9 cellular contexts compared by ENCODE assay signal in the genomic region with DNA sequence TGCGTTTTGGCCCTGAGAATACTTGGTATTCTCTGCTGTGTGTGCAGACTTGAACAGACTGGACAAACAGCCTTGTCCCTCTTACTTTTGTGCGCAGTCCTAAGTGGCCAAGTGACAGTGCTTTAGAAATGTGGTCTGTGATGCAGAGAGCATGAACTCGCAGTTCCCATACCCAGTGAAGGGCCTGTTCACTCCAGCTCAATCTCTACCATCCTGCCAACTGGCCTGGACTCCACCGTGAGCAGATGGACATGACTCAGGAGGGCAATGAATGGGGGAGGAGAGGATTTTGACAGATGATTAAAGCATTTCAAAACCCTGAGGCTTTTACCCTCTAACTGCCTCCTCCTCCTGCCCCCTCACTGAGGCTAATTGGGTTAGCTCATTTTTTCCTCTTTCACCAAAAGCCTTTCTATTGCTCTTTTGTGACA.
DNase-seq lines count a peak whose midpoint lies in the region; ATAC-seq and TF ChIP-seq lines count a peak whose summit lies in the region.
"Had no signal": no experiment of that assay in that cellular context is flagged by ENCODE, and none has a peak within 500 bp of the region (broad histone marks: within the 10 kb centered on the region; RNA-seq: fewer than 3 reads in every experiment).

No MANE protein-coding gene starts in this region.

- H3K4me1 Mint-ChIP-seq in HFFc6 (ENCODE audit: low read depth), result peaks cover 28% of the 10 kb centered on the region
- H3K4me1 Mint-ChIP-seq in stimulated activated effector memory CD8-positive, alpha-beta T cell treated with anti-CD3 and anti-CD28 coated beads, Interleukin-12 subunit alpha, Interleukin-12 subunit beta, amount 100 ng/mL, for 72 hours, result no peaks in the 10 kb centered on the region
- no peaks in the 10 kb centered on the region for H3K4me1 Mint-ChIP-seq in activated naive CD4-positive, alpha-beta T cell treated with anti-CD3 and anti-CD28 coated beads, Interleukin-2, amount 10 ng/mL, durations not matched to agents 7 days and 5 days

- peaks cover 10% of the 10 kb centered on the region for H3K27me3 Mint-ChIP-seq in HFFc6 (ENCODE audit: insufficient read depth)
- peaks cover 5% of the 10 kb centered on the region for H3K27me3 Mint-ChIP-seq in activated naive CD4-positive, alpha-beta T cell treated with anti-CD3 and anti-CD28 coated beads, Interleukin-2, amount 10 ng/mL, durations not matched to agents 7 days and 5 days

- no peaks in the 10 kb centered on the region for H3K36me3 Mint-ChIP-seq in HFFc6 (ENCODE audit: low read depth)
- no peaks in the 10 kb centered on the region for H3K36me3 Mint-ChIP-seq in stimulated activated effector memory CD8-positive, alpha-beta T cell treated with anti-CD3 and anti-CD28 coated beads, Interleukin-12 subunit alpha, Interleukin-12 subunit beta, amount 100 ng/mL, for 72 hours
- no peaks in the 10 kb centered on the region for H3K36me3 Mint-ChIP-seq in activated naive CD4-positive, alpha-beta T cell treated with anti-CD3 and anti-CD28 coated beads, Interleukin-2, amount 10 ng/mL, durations not matched to agents 7 days and 5 days

- no peaks in the 10 kb centered on the region for H3K9me3 Mint-ChIP-seq in HFFc6
- H3K9me3 Mint-ChIP-seq in stimulated activated effector memory CD8-positive, alpha-beta T cell treated with anti-CD3 and anti-CD28 coated beads, Interleukin-12 subunit alpha, Interleukin-12 subunit beta, amount 100 ng/mL, for 72 hours, result no peaks in the 10 kb centered on the region
- H3K9me3 Mint-ChIP-seq in activated naive CD4-positive, alpha-beta T cell treated with anti-CD3 and anti-CD28 coated beads, Interleukin-2, amount 10 ng/mL, durations not matched to agents 7 days and 5 days, result no peaks in the 10 kb centered on the region

- ATAC-seq in SK-N-SH treated with all-trans-retinoic acid at 6 μM for 48 hours (peak; percentile 89), GM18505 (IDR thresholded peaks at IDR 0.05; ENCODE audit: unreplicated experiment) (no peak)
- peak; percentile 76 for ATAC-seq in stimulated activated effector memory CD8-positive, alpha-beta T cell treated with anti-CD3 and anti-CD28 coated beads, Interleukin-12 subunit alpha, Interleukin-12 subunit beta, amount 100 ng/mL, for 72 hours
- ATAC-seq: HCT116 had no signal

- DNase-seq in HFFc6 (peak; percentile 33), head of caudate nucleus (peak in 41 of 42 donors; percentile 47 to 93 (median 73)), LoVo (ENCODE audit: low spot score) (no peak), GM19238 (ENCODE audit: insufficient read length, low spot score) (no peak)
- DNase-seq in stimulated activated effector memory CD8-positive, alpha-beta T cell treated with anti-CD3 and anti-CD28 coated beads, Interleukin-12 subunit alpha, Interleukin-12 subunit beta, amount 100 ng/mL, for 72 hours (ENCODE audit: low spot score in 2 of 2), result no peak
- DNase-seq in activated naive CD4-positive, alpha-beta T cell treated with anti-CD3 and anti-CD28 coated beads, Interleukin-2, amount 10 ng/mL, durations not matched to agents 7 days and 5 days, result no peak

- CTCF ChIA-PET in activated naive CD4-positive, alpha-beta T cell treated with anti-CD3 and anti-CD28 coated beads, Interleukin-2, amount 10 ng/mL, durations not matched to agents 7 days and 5 days (lab: Charles Lee), result no interaction called here

- intact Hi-C loops in head of caudate nucleus (cut with DNase I), result loop anchor here (5.0 kb wide), 1 partner anchor 86 kb away; no protein-coding TSS in a partner anchor

- TF ChIP-seq CTCF in HFFc6 (IDR thresholded peaks at IDR 0.05), result no peak

- TF ChIP-seq POLR2A in GM18505 (IDR thresholded peaks at IDR 0.05; ENCODE audit: borderline replicate concordance, extremely low read depth, insufficient read depth, insufficient read length), result no peak

- peak overlapping the region; percentile 34; the same call in 1 of the 2 replicates for H3K27ac Mint-ChIP-seq in HFFc6
- H3K27ac Mint-ChIP-seq in stimulated activated effector memory CD8-positive, alpha-beta T cell treated with anti-CD3 and anti-CD28 coated beads, Interleukin-12 subunit alpha, Interleukin-12 subunit beta, amount 100 ng/mL, for 72 hours, result no peak overlapping the region
- no peak overlapping the region for H3K27ac Mint-ChIP-seq in activated naive CD4-positive, alpha-beta T cell treated with anti-CD3 and anti-CD28 coated beads, Interleukin-2, amount 10 ng/mL, durations not matched to agents 7 days and 5 days

- H3K4me3 Mint-ChIP-seq in HFFc6, result no peak overlapping the region
- no peak overlapping the region for H3K4me3 Mint-ChIP-seq in stimulated activated effector memory CD8-positive, alpha-beta T cell treated with anti-CD3 and anti-CD28 coated beads, Interleukin-12 subunit alpha, Interleukin-12 subunit beta, amount 100 ng/mL, for 72 hours
- no peak overlapping the region for H3K4me3 Mint-ChIP-seq in activated naive CD4-positive, alpha-beta T cell treated with anti-CD3 and anti-CD28 coated beads, Interleukin-2, amount 10 ng/mL, durations not matched to agents 7 days and 5 days

TF ChIP-seq in SK-N-SH treated with all-trans-retinoic acid at 6 μM for 48 hours, 23 proteins besides CTCF, POLR2A, EP300 and RAD21:
- TF ChIP-seq GLIS3 (CRISPR knock-in tag; IDR thresholded peaks at IDR 0.05), result peak; percentile 32; the same call in 1 of the 2 replicates
- no peak for TF ChIP-seq SNAI2 (CRISPR knock-in tag; IDR thresholded peaks at IDR 0.05)
- TF ChIP-seq CSDC2 (CRISPR knock-in tag; IDR thresholded peaks at IDR 0.05), result no peak
- TF ChIP-seq ZNF70 (CRISPR knock-in tag; IDR thresholded peaks at IDR 0.05), result peak; percentile 38; the same call in 1 of the 2 replicates
- TF ChIP-seq ZC3H10 (CRISPR knock-in tag; IDR thresholded peaks at IDR 0.05), result peak; percentile 67; the same call in 1 of the 2 replicates
- no peak for TF ChIP-seq BACH2 (CRISPR knock-in tag; IDR thresholded peaks at IDR 0.05; ENCODE audit: borderline replicate concordance)
- TF ChIP-seq ZNF8 (CRISPR knock-in tag; IDR thresholded peaks at IDR 0.05), result no peak
- TF ChIP-seq, protein P1, sequence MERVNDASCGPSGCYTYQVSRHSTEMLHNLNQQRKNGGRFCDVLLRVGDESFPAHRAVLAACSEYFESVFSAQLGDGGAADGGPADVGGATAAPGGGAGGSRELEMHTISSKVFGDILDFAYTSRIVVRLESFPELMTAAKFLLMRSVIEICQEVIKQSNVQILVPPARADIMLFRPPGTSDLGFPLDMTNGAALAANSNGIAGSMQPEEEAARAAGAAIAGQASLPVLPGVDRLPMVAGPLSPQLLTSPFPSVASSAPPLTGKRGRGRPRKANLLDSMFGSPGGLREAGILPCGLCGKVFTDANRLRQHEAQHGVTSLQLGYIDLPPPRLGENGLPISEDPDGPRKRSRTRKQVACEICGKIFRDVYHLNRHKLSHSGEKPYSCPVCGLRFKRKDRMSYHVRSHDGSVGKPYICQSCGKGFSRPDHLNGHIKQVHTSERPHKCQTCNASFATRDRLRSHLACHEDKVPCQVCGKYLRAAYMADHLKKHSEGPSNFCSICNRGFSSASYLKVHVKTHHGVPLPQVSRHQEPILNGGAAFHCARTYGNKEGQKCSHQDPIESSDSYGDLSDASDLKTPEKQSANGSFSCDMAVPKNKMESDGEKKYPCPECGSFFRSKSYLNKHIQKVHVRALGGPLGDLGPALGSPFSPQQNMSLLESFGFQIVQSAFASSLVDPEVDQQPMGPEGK (CRISPR knock-in tag; IDR thresholded peaks at IDR 0.05; ENCODE audit: borderline replicate concordance), result peak; percentile 68; the same call in 1 of the 2 replicates
- peak; percentile 94 for TF ChIP-seq ISL1 (CRISPR knock-in tag; IDR thresholded peaks at IDR 0.05)
- TF ChIP-seq ZFP3 (CRISPR knock-in tag; IDR thresholded peaks at IDR 0.05), result 0 out of 2 replicates have a peak, but pooled peaks have one; percentile 13
- TF ChIP-seq TSHZ2 (CRISPR knock-in tag; IDR thresholded peaks at IDR 0.05), result 0 out of 2 replicates have a peak, but pooled peaks have one; percentile 57
- no peak for TF ChIP-seq POU6F1 (CRISPR knock-in tag; IDR thresholded peaks at IDR 0.05; ENCODE audit: borderline replicate concordance, low read depth)
- TF ChIP-seq PPARA (CRISPR knock-in tag; IDR thresholded peaks at IDR 0.05; ENCODE audit: borderline replicate concordance), result no peak

Comparison
In these comparisons a context has a peak if more than half of its experiments do, and no peak if none do; other contexts are left out.
1. DNase-seq: peak in HFFc6 (single experiment) and head of caudate nucleus (41 of 42); none in stimulated activated effector memory CD8-positive, alpha-beta T cell treated with anti-CD3 and anti-CD28 coated beads, Interleukin-12 subunit alpha, Interleukin-12 subunit beta, amount 100 ng/mL, for 72 hours (0 of 2), activated naive CD4-positive, alpha-beta T cell treated with anti-CD3 and anti-CD28 coated beads, Interleukin-2, amount 10 ng/mL, durations not matched to agents 7 days and 5 days (single experiment), LoVo (single experiment) and GM19238 (single experiment).